Comparison of ENCODE assay signal across 8 cellular contexts in the genomic region with DNA sequence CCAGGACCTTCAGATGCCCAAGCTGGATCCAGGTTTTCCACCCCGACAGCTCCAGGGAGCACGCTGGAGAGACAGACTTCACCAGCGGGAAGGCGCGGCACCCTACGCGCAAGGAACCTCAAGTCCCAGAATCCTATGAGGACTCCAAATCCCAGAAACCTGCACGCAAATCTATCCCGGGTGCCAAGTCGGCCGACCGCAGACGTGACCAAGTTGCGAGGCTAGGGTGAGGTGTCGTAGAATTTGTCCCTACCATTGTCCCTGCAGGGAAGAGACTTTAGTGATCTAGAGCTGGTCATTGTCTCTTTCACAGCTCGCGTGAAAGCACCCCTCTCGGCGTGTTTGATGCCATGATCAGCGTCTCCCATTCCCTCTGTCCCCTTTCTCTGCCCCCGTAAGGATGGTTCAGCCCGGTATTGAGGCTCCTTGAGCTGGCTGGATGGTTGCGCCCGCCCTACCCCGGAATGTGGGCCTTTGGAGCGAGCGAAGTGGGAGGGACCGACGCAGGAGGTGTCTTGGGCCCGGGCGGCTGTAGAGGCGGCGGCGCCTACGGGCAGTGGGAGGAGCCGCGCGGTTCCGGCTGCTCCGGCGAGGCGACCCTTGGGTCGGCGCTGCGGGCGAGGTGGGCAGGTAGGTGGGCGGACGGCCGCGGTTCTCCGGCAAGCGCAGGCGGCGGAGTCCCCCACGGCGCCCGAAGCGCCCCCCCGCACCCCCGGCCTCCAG. TPM values are rescaled to one million over a fixed set of nuclear protein-coding genes. Genes with fewer than 3 reads are reported as not detected.
DNase-seq lines count a peak whose midpoint lies in the region; ATAC-seq and TF ChIP-seq lines count a peak whose summit lies in the region.

A gene (plus strand): TSS at position 501 of the 723 bp plus-strand sequence. CDS start 246 bp downstream, outside the sequence.

- TF ChIP-seq CTCF in GM10266 (IDR thresholded peaks at IDR 0.05; ENCODE audit: control insufficient read depth, insufficient read depth, low read depth, missing control alignments): peak; percentile 9
- no peak for TF ChIP-seq CTCF in ovary (IDR thresholded peaks at IDR 0.05)
- peak in 1 of 6 experiments; percentile 14 for TF ChIP-seq CTCF in thyroid gland (IDR thresholded peaks at IDR 0.05)

- ATAC-seq in HG02623 (IDR thresholded peaks at IDR 0.05; ENCODE audit: unreplicated experiment) (peak; percentile 95), Right ventricle myocardium inferior (peak; percentile 99)

- no peaks in the 10 kb centered on the region for H3K9me3 ChIP-seq in ovary
- H3K9me3 ChIP-seq in thyroid gland: no peaks in the 10 kb centered on the region

- H3K4me3 ChIP-seq in ovary (peak within 1 kb of the TSS; percentile 98), thyroid gland (replicated peaks in 1 of 3) (peak within 1 kb of the TSS; percentile 22 to 93 (median 65))

- H3K27ac ChIP-seq in ovary (peak within 1 kb of the TSS; percentile 89 to 90), thyroid gland (peak within 1 kb of the TSS; percentile 72 to 98 (median 91))

- H3K4me1 ChIP-seq in ovary (ENCODE audit: insufficient read depth) (peaks cover 2% of the 10 kb centered on the region), thyroid gland (peaks cover 23 to 25% of the 10 kb centered on the region in 2 donors)

- 0 to 1% (median 1%) methylated on average over 30 to 60 of the region's 60 CpGs for WGBS in ovary, 3 donors
- 0 to 1% methylated on average over 27 to 37 of the region's 60 CpGs for WGBS in thyroid gland, 2 donors

- H3K36me3 ChIP-seq in ovary: no peaks in the 10 kb centered on the region
- H3K36me3 ChIP-seq in thyroid gland: no peaks in the 10 kb centered on the region

- H3K27me3 ChIP-seq in ovary (no peaks in the 10 kb centered on the region), thyroid gland (no peaks in the 10 kb centered on the region)

- intact Hi-C loops in Right ventricle myocardium inferior (cut with DNase I) (loop anchor here (1.0 kb wide), 1 partner anchor 41 kb away; a partner anchor contains a TSS), ovary (cut with DNase I) (loop anchor here in 1 of 4 donors (5.0 kb wide), 1 partner anchor 35 kb away; no protein-coding TSS in a partner anchor), thyroid gland (cut with DNase I) (no loop called here)

- peak; percentile 40 for TF ChIP-seq EP300 in ovary (IDR thresholded peaks at IDR 0.05)

- DNase-seq in GM10266 (ENCODE audit: extremely low spot score) (peak; percentile 95), NCI-H1105 treated with DMSO at 0.1 percent for 48 hours (lab: John Stamatoyannopoulos, UW) (peak; percentile 98), SW 1271 (lab: John Stamatoyannopoulos, UW) (peak; percentile 89 to 98), Right ventricle myocardium inferior (ENCODE audit: missing footprints) (peak; percentile 98), ovary (peak; percentile 94 to 95 (median 95)), thyroid gland (peak; percentile 97 to 98)
- peak; percentile 68 for DNase-seq in activated naive CD8-positive, alpha-beta T cell treated with anti-CD3 and anti-CD28 coated beads, Interleukin-2, amount 50 U/mL, for 16 hours (ENCODE audit: low read depth, low spot score)

- TF ChIP-seq POLR2A in ovary (IDR thresholded peaks at IDR 0.05) (peak; percentile 80), thyroid gland (IDR thresholded peaks at IDR 0.05) (peak; percentile 79 to 94)

RNA-seq across cellular contexts. Expression of the gene that starts here (rescaled TPM):
- 17.2 TPM for total RNA-seq in Right ventricle myocardium inferior
- total RNA-seq in ovary: 10 to 100 TPM; 33.2 to 62.4 (median 42.3) TPM
- 10 to 100 TPM; 15.5 TPM for polyA plus RNA-seq in ovary
- 10 to 100 TPM; 74.9 to 85.0 (median 76.6) TPM for total RNA-seq in thyroid gland

Comparison
In these comparisons a context has a peak if more than half of its experiments do, and no peak if none do; other contexts are left out.
1. Peak in every context shown above with its lines: DNase-seq, ATAC-seq, H3K4me3 ChIP-seq and H3K27ac ChIP-seq.